In genomic region chrX:40878821-40879571, GRCh38 we compare ENCODE assay signal across 25 cellular contexts.
DNase-seq lines count a peak whose midpoint lies in the region; ATAC-seq and TF ChIP-seq lines count a peak whose summit lies in the region.
"Had no signal": no experiment of that assay in that cellular context is flagged by ENCODE, and none has a peak within 500 bp of the region (broad histone marks: within the 10 kb centered on the region; RNA-seq: fewer than 3 reads in every experiment).

No MANE protein-coding gene starts in this region.

- ATAC-seq in PC-3 (no peak), GM18870 (IDR thresholded peaks at IDR 0.05; ENCODE audit: unreplicated experiment) (no peak)
- ATAC-seq: activated CD8-positive, alpha-beta T cell treated with anti-CD3 and anti-CD28 coated beads for 36 hours; K562; left lobe of liver had no signal

- no TSS peak for BruUV-seq in PC-3 (replicated peaks; lab: Mats Ljungman, UMichigan)

- H3K9me3 Mint-ChIP-seq in neural progenitor cell, result peaks cover 11% of the 10 kb centered on the region
- H3K9me3 Mint-ChIP-seq: activated CD8-positive, alpha-beta T cell treated with anti-CD3 and anti-CD28 coated beads for 36 hours; CD8-positive, alpha-beta memory T cell had no signal

- H3K79me2 ChIP-seq in PC-3 (ENCODE audit: low read length), result no peaks in the 10 kb centered on the region
- H3K79me2 ChIP-seq in neural progenitor cell (ENCODE audit: low read depth), result no peaks in the 10 kb centered on the region

- no peak overlapping the region for H3K4me3 ChIP-seq in H7 (ENCODE audit: insufficient read depth, low read depth, low read length)
- H3K4me3 ChIP-seq in PC-3 (ENCODE audit: low read length), result no peak overlapping the region
- no peak overlapping the region for H3K4me3 ChIP-seq in neural progenitor cell
- H3K4me3 ChIP-seq: K562, SJCRH30, skin epidermis, stomach, thyroid gland had no signal

- 0 out of 2 replicates have a peak overlapping the region, but pooled peaks have one; percentile 8 for H3K9ac ChIP-seq in PC-3 (ENCODE audit: low read length)
- H3K9ac ChIP-seq in neural progenitor cell, result no peak overlapping the region

- H3K4me1 Mint-ChIP-seq in neural progenitor cell, result peaks cover 7% of the 10 kb centered on the region
- H3K4me1 Mint-ChIP-seq: CD8-positive, alpha-beta memory T cell had no signal

- no peaks in the 10 kb centered on the region for H3K27me3 Mint-ChIP-seq in neural progenitor cell (ENCODE audit: insufficient read depth, low read depth)
- H3K27me3 Mint-ChIP-seq: activated CD8-positive, alpha-beta T cell treated with anti-CD3 and anti-CD28 coated beads for 36 hours had no signal

- H3K27me3 ChIP-seq in H7 (ENCODE audit: control insufficient read depth, insufficient read depth, low read length), result no peaks in the 10 kb centered on the region
- H3K27me3 ChIP-seq in PC-3 (ENCODE audit: low read length), result no peaks in the 10 kb centered on the region
- H3K27me3 ChIP-seq in neural progenitor cell, result no peaks in the 10 kb centered on the region
- H3K27me3 ChIP-seq: BE2C, brain microvascular endothelial cell, SJCRH30, thyroid gland had no signal

- H3K4me2 ChIP-seq in PC-3 (ENCODE audit: low read length), result no peak overlapping the region
- H3K4me2 ChIP-seq in neural progenitor cell, result peak overlapping the region; percentile 53

- H3K27ac ChIP-seq in PC-3 (ENCODE audit: low read length) (no peak overlapping the region), neural progenitor cell (peak overlapping the region; percentile 46)
- H3K27ac ChIP-seq: brain microvascular endothelial cell, SJCRH30, skin epidermis, stomach, thyroid gland had no signal

- intact Hi-C loops in PC-3 (cut with micrococcal nuclease), result loop anchor here (1.0 to 2.0 kb wide), 3 partner anchors 43 to 236 kb away; no protein-coding TSS in a partner anchor

- H3K9me3 ChIP-seq in PC-3 (ENCODE audit: low read length), result no peaks in the 10 kb centered on the region
- no peaks in the 10 kb centered on the region for H3K9me3 ChIP-seq in neural progenitor cell (ENCODE audit: low read depth)
- H3K9me3 ChIP-seq: BE2C, SJCRH30, stomach, thyroid gland had no signal

- no peak overlapping the region for H2AFZ ChIP-seq in PC-3 (ENCODE audit: low read length)
- peak overlapping the region; percentile 83 for H2AFZ ChIP-seq in neural progenitor cell (replicated peaks)

- H3K4me3 Mint-ChIP-seq in neural progenitor cell, result no peak overlapping the region
- H3K4me3 Mint-ChIP-seq: activated CD8-positive, alpha-beta T cell treated with anti-CD3 and anti-CD28 coated beads for 36 hours; CD8-positive, alpha-beta memory T cell had no signal

- H4K20me1 ChIP-seq in PC-3 (ENCODE audit: low read length) (no peaks in the 10 kb centered on the region), neural progenitor cell (ENCODE audit: low read depth) (no peaks in the 10 kb centered on the region)

- H3K9me2 ChIP-seq in PC-3 (replicated peaks; ENCODE audit: low read length), result no peaks in the 10 kb centered on the region

- CTCF ChIA-PET in PC-3 (lab: Charles Lee), result interaction anchor here (0.5 to 1.7 kb wide), 4 partner anchors 11 to 335 kb away, joined by 3 to 11 read pairs (median 7); no protein-coding TSS in a partner anchor

- POLR2A ChIA-PET in PC-3 (lab: Charles Lee; ENCODE audit: unreplicated experiment), result interaction anchor here (0.6 kb wide), 1 partner anchor 12 kb away, joined by 3 read pairs; no protein-coding TSS in a partner anchor

- TF ChIP-seq CTCF in PC-3 (conservative IDR thresholded peaks at IDR 0.05; ENCODE audit: low read depth, low read length), result no peak
- TF ChIP-seq CTCF in neural progenitor cell (IDR thresholded peaks at IDR 0.05), result no peak

- no peak overlapping the region for H3K27ac Mint-ChIP-seq in neural progenitor cell
- H3K27ac Mint-ChIP-seq: activated CD8-positive, alpha-beta T cell treated with anti-CD3 and anti-CD28 coated beads for 36 hours had no signal

- no peaks in the 10 kb centered on the region for H3K36me3 ChIP-seq in H7 (replicated peaks; ENCODE audit: control insufficient read depth, insufficient read depth, low read length)
- H3K36me3 ChIP-seq in PC-3 (ENCODE audit: low read depth, low read length), result no peaks in the 10 kb centered on the region
- H3K36me3 ChIP-seq in neural progenitor cell, result no peaks in the 10 kb centered on the region
- H3K36me3 ChIP-seq: BE2C, brain microvascular endothelial cell, SJCRH30, stomach, thyroid gland had no signal

- no peaks in the 10 kb centered on the region for H3K36me3 Mint-ChIP-seq in neural progenitor cell
- H3K36me3 Mint-ChIP-seq: CD8-positive, alpha-beta memory T cell had no signal

- H3K4me1 ChIP-seq in PC-3 (ENCODE audit: insufficient read depth, low read length) (peaks cover 5% of the 10 kb centered on the region), neural progenitor cell (peaks cover 16% of the 10 kb centered on the region)
- H3K4me1 ChIP-seq: BE2C, stomach, thyroid gland had no signal

- no peaks in the 10 kb centered on the region for H3F3A ChIP-seq in PC-3 (ENCODE audit: low read length, unreplicated experiment)
- H3F3A ChIP-seq in neural progenitor cell (ENCODE audit: low read depth), result peaks cover 11% of the 10 kb centered on the region

- DNase-seq in H7 (peak; percentile 30), PC-3 (no peak), iPS DF 19.7 (ENCODE audit: low read depth, low spot score) (peak; percentile 68), neural progenitor cell (ENCODE audit: low spot score) (peak; percentile 13), NCI-H226 (no peak), DMS 273 (lab: John Stamatoyannopoulos, UW; ENCODE audit: unreplicated experiment) (no peak)
- DNase-seq: ACHN; activated CD8-positive, alpha-beta T cell treated with anti-CD3 and anti-CD28 coated beads for 36 hours; activated effector memory CD4-positive, alpha-beta T cell treated with Interleukin-2 at 50 U/mL for 16 hours; BE2C; brain microvascular endothelial cell; CD8-positive, alpha-beta memory T cell; glutamatergic neuron; NCI-H1092 treated with DMSO at 0.1 percent for 48 hours; NCI-H1930; NCI-H69; occipital lobe; SJCRH30; stimulated activated CD8-positive, alpha-beta memory T cell treated with anti-CD3 and anti-CD28 coated beads, Interleukin-4, amount 100 ng/mL, for 48 hours; stomach; thyroid gland had no signal

Comparison
In these comparisons a context has a peak if more than half of its experiments do, and no peak if none do; other contexts are left out.
1. DNase-seq: peak in H7 (single experiment), iPS DF 19.7 (single experiment) and neural progenitor cell (single experiment); none in PC-3 (single experiment), NCI-H226 (single experiment) and DMS 273 (single experiment).